Comparison of ENCODE assay signal across 22 cellular contexts in the genomic region with DNA sequence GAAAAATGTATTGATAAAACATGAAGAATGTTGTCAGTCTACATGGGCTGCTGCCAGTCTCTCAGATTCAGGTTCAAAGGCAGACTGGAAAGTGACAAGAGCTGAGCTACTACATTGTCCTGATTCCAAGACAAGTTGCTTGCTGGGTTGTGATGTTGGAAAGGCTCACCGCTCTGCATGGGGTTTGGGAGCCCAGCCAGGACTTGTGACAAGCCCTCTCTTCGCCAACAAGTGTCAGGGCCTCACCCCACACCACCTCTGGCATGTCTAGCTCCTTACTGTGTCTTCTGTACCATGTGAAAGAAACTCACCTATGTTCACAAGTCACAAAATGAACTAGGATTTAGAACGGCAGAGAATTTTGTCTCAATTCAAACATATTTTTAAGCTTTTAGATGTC. TPM values are rescaled to one million over a fixed set of nuclear protein-coding genes. Genes with fewer than 3 reads are reported as not detected.
DNase-seq lines count a peak whose midpoint lies in the region; ATAC-seq, FAIRE-seq and TF ChIP-seq lines count a peak whose summit lies in the region.
"Had no signal": no experiment of that assay in that cellular context is flagged by ENCODE, and none has a peak within 500 bp of the region (broad histone marks: within the 10 kb centered on the region; RNA-seq: fewer than 3 reads in every experiment).

No MANE protein-coding gene starts in this region.

- CTCF ChIA-PET in H1 (lab: Charles Lee; ENCODE audit: partially characterized antibody) = interaction anchor here (1.0 to 1.4 kb wide), 3 partner anchors 9 to 158 kb away, joined by 3 to 5 read pairs (median 3); no protein-coding TSS in a partner anchor

- no peaks in the 10 kb centered on the region for H4K20me1 ChIP-seq in GM23338 (replicated peaks; ENCODE audit: insufficient read depth)
- H4K20me1 ChIP-seq in H1 (replicated peaks in 1 of 2; ENCODE audit: control insufficient read depth in 1 of 2, insufficient read depth in 2 of 2, low read length in 2 of 2) = no peaks in the 10 kb centered on the region
- no peaks in the 10 kb centered on the region for H4K20me1 ChIP-seq in smooth muscle cell (ENCODE audit: low read depth)

- H2BK20ac ChIP-seq in H1 (ENCODE audit: low read length) = no peak overlapping the region

- no peak for TF ChIP-seq POLR2A in H1 (IDR thresholded peaks at IDR 0.05; ENCODE audit: control extremely low read depth in 1 of 2, low read depth in 2 of 2, low read length in 2 of 2)
- no peak for TF ChIP-seq POLR2A in prostate gland (IDR thresholded peaks at IDR 0.05)

- H3K27me3 ChIP-seq in GM23338 (ENCODE audit: insufficient read depth) (no peaks in the 10 kb centered on the region), H1 (replicated peaks in 1 of 4; ENCODE audit: control insufficient read depth in 3 of 4, extremely low read depth in 1 of 4, insufficient read depth in 3 of 4, low read length in 3 of 4) (no peaks in the 10 kb centered on the region), prostate gland (replicated peaks; ENCODE audit: insufficient read depth) (no peaks in the 10 kb centered on the region), smooth muscle cell (ENCODE audit: low read depth) (peaks cover 4% of the 10 kb centered on the region)
- H3K27me3 ChIP-seq: MG63 had no signal

- H4K91ac ChIP-seq in H1 (replicated peaks; ENCODE audit: insufficient read length, low read length) = no peak overlapping the region

- H2BK15ac ChIP-seq in H1 (ENCODE audit: low read length) = no peak overlapping the region

- H3K79me2 ChIP-seq in GM23338 (replicated peaks; ENCODE audit: insufficient read depth) (no peaks in the 10 kb centered on the region), H1 (ENCODE audit: control insufficient read depth in 1 of 2, insufficient read depth in 2 of 2, low read length in 2 of 2) (no peaks in the 10 kb centered on the region), smooth muscle cell (ENCODE audit: low read depth) (no peaks in the 10 kb centered on the region)

- no peak overlapping the region for H3K56ac ChIP-seq in H1 (replicated peaks; ENCODE audit: insufficient read length, low read depth, low read length)

- no peak for TF ChIP-seq RAD21 in H1 (IDR thresholded peaks at IDR 0.05 in 1 of 2, conservative IDR thresholded peaks at IDR 0.05 in 1 of 2; ENCODE audit: low read depth in 2 of 2, low read length in 2 of 2)

- TF ChIP-seq CTCF in GM23338 (conservative IDR thresholded peaks at IDR 0.05; ENCODE audit: low read depth in 2 of 2) = no peak
- TF ChIP-seq CTCF in H1 (IDR thresholded peaks at IDR 0.05; ENCODE audit: control extremely low read depth in 1 of 3, insufficient read depth in 1 of 3, low read depth in 1 of 3, low read length in 3 of 3) = no peak
- TF ChIP-seq CTCF in prostate gland (IDR thresholded peaks at IDR 0.05) = no peak
- no peak for TF ChIP-seq CTCF in smooth muscle cell (IDR thresholded peaks at IDR 0.05; ENCODE audit: borderline replicate concordance, insufficient read depth, poor library complexity, severe bottlenecking)

- no peaks in the 10 kb centered on the region for H3K36me3 ChIP-seq in GM23338 (ENCODE audit: insufficient read depth)
- H3K36me3 ChIP-seq in H1 (ENCODE audit: control insufficient read depth in 2 of 4, insufficient read depth in 4 of 4, low read length in 3 of 4) = no peaks in the 10 kb centered on the region
- H3K36me3 ChIP-seq in prostate gland = no peaks in the 10 kb centered on the region
- H3K36me3 ChIP-seq in smooth muscle cell (ENCODE audit: low read depth) = no peaks in the 10 kb centered on the region
- H3K36me3 ChIP-seq: MG63, SJCRH30 had no signal

- H2AFZ ChIP-seq in GM23338 = peak overlapping the region; percentile 52; the same call in 1 of the 2 replicates
- 0 out of 2 replicates have a peak overlapping the region, but pooled peaks have one; percentile 31 for H2AFZ ChIP-seq in H1 (ENCODE audit: low read length)
- H2AFZ ChIP-seq in smooth muscle cell (ENCODE audit: low read depth) = no peak overlapping the region

- no peak overlapping the region for H3K4me3 Mint-ChIP-seq in GM23338
- H3K4me3 Mint-ChIP-seq: CD4-positive, CD25-positive, alpha-beta regulatory T cell had no signal

- no peaks in the 10 kb centered on the region for H3K79me1 ChIP-seq in H1 (ENCODE audit: low read depth, low read length)

- H4K5ac ChIP-seq in H1 (ENCODE audit: insufficient read length, low read depth, low read length) = no peak overlapping the region

- no peak for ATAC-seq in GM23338
- ATAC-seq in left ventricle myocardium superior = peak; percentile 98
- no peak for ATAC-seq in GM18867 (IDR thresholded peaks at IDR 0.05; ENCODE audit: unreplicated experiment)

- H2BK120ac ChIP-seq in H1 (replicated peaks; ENCODE audit: low read depth, low read length) = no peak overlapping the region

- no peaks in the 10 kb centered on the region for H3K36me3 Mint-ChIP-seq in GM23338 (ENCODE audit: low read depth)
- H3K36me3 Mint-ChIP-seq: CD4-positive, CD25-positive, alpha-beta regulatory T cell had no signal

- intact Hi-C loops in left ventricle myocardium superior (cut with micrococcal nuclease) = no loop called here
- intact Hi-C loops in prostate gland (cut with DNase I) = no loop called here

- no peak overlapping the region for H4K8ac ChIP-seq in H1 (ENCODE audit: extremely low read depth, insufficient read depth, low read length)

- H3K9me3 Mint-ChIP-seq in GM23338 = no peaks in the 10 kb centered on the region

- TF ChIP-seq EP300 in H1 (IDR thresholded peaks at IDR 0.05; ENCODE audit: borderline replicate concordance in 1 of 2, low read depth in 2 of 2, low read length in 2 of 2) = no peak

- peaks cover 9% of the 10 kb centered on the region for H3K27me3 Mint-ChIP-seq in GM23338 (ENCODE audit: insufficient read depth, low read depth, poor library complexity)

- H3K4me3 ChIP-seq in GM23338 (no peak overlapping the region), H1 (ENCODE audit: extremely low read depth in 1 of 4, insufficient read depth in 2 of 4, low read depth in 3 of 4, low read length in 4 of 4) (no peak overlapping the region), prostate gland (no peak overlapping the region), smooth muscle cell (no peak overlapping the region)
- H3K4me3 ChIP-seq: A549, MG63, SJCRH30 had no signal

- WGBS in H1 (ENCODE audit: extremely low coverage in 1 of 2, insufficient coverage in 1 of 2, insufficient read length in 1 of 2, insufficient replicate concordance in 2 of 2, low coverage in 1 of 2, low lambda C conversion rate in 2 of 2, missing lambda C conversion rate in 1 of 2), 2 experiments = 79% methylated on average over 3 of the region's 3 CpGs; no CpG with 5 or more reads in 1 of the 2 experiments
- WGBS in prostate gland = 30% methylated on average over 3 of the region's 3 CpGs
- 83% methylated on average over 3 of the region's 3 CpGs for WGBS in smooth muscle cell (ENCODE audit: low lambda C conversion rate)

- no peak for DNase-seq in GM23338 (ENCODE audit: low spot score)
- no peak for DNase-seq in H1 (ENCODE audit: low read depth in 1 of 2, low spot score in 2 of 2)
- peak; percentile 60 for DNase-seq in left ventricle myocardium superior
- peak; percentile 12 for DNase-seq in prostate gland (ENCODE audit: low spot score)
- DNase-seq in smooth muscle cell (lab: John Stamatoyannopoulos, UW; ENCODE audit: unreplicated experiment) = no peak
- no peak for DNase-seq in DMS114 treated with DMSO at 0.1 percent for 48 hours (lab: John Stamatoyannopoulos, UW; ENCODE audit: unreplicated experiment)
- DNase-seq in NCI-H1092 treated with DMSO at 0.1 percent for 48 hours (lab: John Stamatoyannopoulos, UW) = no peak
- DNase-seq: CD4-positive, CD25-positive, alpha-beta regulatory T cell; DMS79; GOT3; Karpas-422; MG63; NCI-H1048; NCI-H1436; NCI-H1930; NCI-H2227 treated with DMSO at 0.1 percent for 48 hours; NCI-H510A; SJCRH30 had no signal

- 0 out of 2 replicates have a peak overlapping the region, but pooled peaks have one; percentile 18 for H2BK12ac ChIP-seq in H1 (ENCODE audit: low read depth, low read length)

- no peak overlapping the region for H3K14ac ChIP-seq in H1 (ENCODE audit: insufficient read length)

- H3K9me2 ChIP-seq in GM23338 (ENCODE audit: insufficient read depth) = no peaks in the 10 kb centered on the region

- no peaks in the 10 kb centered on the region for H3F3A ChIP-seq in GM23338 (replicated peaks; ENCODE audit: low read depth)
- no peaks in the 10 kb centered on the region for H3F3A ChIP-seq in smooth muscle cell (ENCODE audit: low read depth)

- H3K23me2 ChIP-seq in H1 (ENCODE audit: low read depth, low read length) = no peaks in the 10 kb centered on the region

- no peak overlapping the region for H3K23ac ChIP-seq in H1 (ENCODE audit: insufficient read length)

- H3K9me3 ChIP-seq in H1 (ENCODE audit: insufficient read depth in 2 of 2, low read depth in 1 of 2, low read length in 1 of 2) (no peaks in the 10 kb centered on the region), prostate gland (no peaks in the 10 kb centered on the region), smooth muscle cell (replicated peaks; ENCODE audit: low read depth) (no peaks in the 10 kb centered on the region)
- H3K9me3 ChIP-seq: A549, MG63, SJCRH30 had no signal

- POLR2A ChIA-PET in H1 (lab: Charles Lee; ENCODE audit: partially characterized antibody) = no interaction called here

- H2BK5ac ChIP-seq in H1 (ENCODE audit: low read depth, low read length) = no peak overlapping the region

- H3K27ac ChIP-seq in GM23338 (ENCODE audit: low read depth) (no peak overlapping the region), H1 (ENCODE audit: low read depth, low read length) (no peak overlapping the region), prostate gland (no peak overlapping the region), smooth muscle cell (ENCODE audit: low read depth) (no peak overlapping the region)
- H3K27ac ChIP-seq: A549, RWPE1, SJCRH30 had no signal

- H3K18ac ChIP-seq in H1 (ENCODE audit: extremely low read depth, low read length) = no peak overlapping the region

- H2AK5ac ChIP-seq in H1 (ENCODE audit: low read depth, low read length) = no peak overlapping the region

- no peaks in the 10 kb centered on the region for H3K4me1 Mint-ChIP-seq in GM23338
- H3K4me1 Mint-ChIP-seq: CD4-positive, CD25-positive, alpha-beta regulatory T cell had no signal

- no peak overlapping the region for H3K4ac ChIP-seq in H1 (replicated peaks; ENCODE audit: insufficient read length, low read depth, low read length)

- H3K4me1 ChIP-seq in GM23338 (ENCODE audit: insufficient read depth) (no peaks in the 10 kb centered on the region), H1 (replicated peaks in 1 of 4; ENCODE audit: control insufficient read depth in 3 of 4, insufficient read depth in 4 of 4, low read length in 3 of 4) (no peaks in the 10 kb centered on the region), prostate gland (replicated peaks) (no peaks in the 10 kb centered on the region), smooth muscle cell (ENCODE audit: low read depth) (no peaks in the 10 kb centered on the region)
- H3K4me1 ChIP-seq: A549, SJCRH30 had no signal

- FAIRE-seq in H1 (lab: Jason Lieb, UNC) = no peak
- FAIRE-seq: A549 had no signal

- H3K4me2 ChIP-seq in GM23338 = no peak overlapping the region
- H3K4me2 ChIP-seq in H1 (ENCODE audit: insufficient read depth in 1 of 2, low read depth in 2 of 2, low read length in 2 of 2) = no peak overlapping the region
- no peak overlapping the region for H3K4me2 ChIP-seq in smooth muscle cell
- H3K4me2 ChIP-seq: A549 had no signal

- H3K9ac ChIP-seq in H1 (replicated peaks in 1 of 4; ENCODE audit: extremely low read depth in 1 of 4, low read depth in 3 of 4, low read length in 3 of 4) (no peak overlapping the region), smooth muscle cell (ENCODE audit: low read depth) (no peak overlapping the region)

- no peak overlapping the region for H3K27ac Mint-ChIP-seq in GM23338
- H3K27ac Mint-ChIP-seq: CD4-positive, CD25-positive, alpha-beta regulatory T cell had no signal

RNA-seq across cellular contexts. Expression of a gene that starts 43.0 kb away (rescaled TPM):
- total RNA-seq in GM23338 (2014; rRNA removed; shearing (Covaris generic)) = 21.1 and 21.7 TPM in 2 replicates
- 15.9 and 18.8 TPM in 2 replicates for polyA plus RNA-seq in GM23338 (2016; fragmentation: Nextera tagmentation; extraction: Ambion mirVana)
- 16.3 and 19.1 TPM in 2 replicates for total RNA-seq in H1 (2021; fragmentation: NEBNext Ultra II Directional; extraction: Animal tissue kit (Norgen Biotek cat#: 25700))
- polyA plus RNA-seq in H1 (2011; rRNA removed) = 7.3 and 14.1 TPM in 2 replicates
- 12.0 TPM for polyA plus RNA-seq in H1 (2011; cell fraction: cytosol; rRNA removed)
- polyA plus RNA-seq in H1 (2011; cell fraction: nucleus; rRNA removed) = 4.2 TPM
- polyA plus RNA-seq in H1 (2012, experiment 1 of 2) = 11.6 to 20.1 TPM (median 12.1 TPM) in 4 replicates
- polyA plus RNA-seq in H1 (2012, experiment 2 of 2) = 2.3 TPM
- polyA plus RNA-seq in H1 (2013, experiment 1 of 2) = 11.2 TPM
- 10.2 TPM for polyA plus RNA-seq in H1 (2013, experiment 2 of 2)
- 3.2 and 4.7 TPM in 2 replicates for polyA minus RNA-seq in H1 (2011; rRNA and poly(A)+ RNA removed)
- 4.3 TPM for polyA minus RNA-seq in H1 (2011; cell fraction: cytosol; rRNA and poly(A)+ RNA removed)
- polyA minus RNA-seq in H1 (2011; cell fraction: nucleus; rRNA and poly(A)+ RNA removed) = 11.8 TPM
- not detected for total RNA-seq in left ventricle myocardium superior
- total RNA-seq in prostate gland = 1 to 10 TPM; 2.2 to 7.4 TPM
- 2.2 and 2.7 TPM in 2 replicates for total RNA-seq in smooth muscle cell
- 0.50 and 1.5 TPM in 2 replicates for polyA plus RNA-seq in smooth muscle cell
- total RNA-seq: CD4-positive, CD25-positive, alpha-beta regulatory T cell; SJCRH30 had no signal
- polyA plus RNA-seq: BJ; CD4-positive, CD25-positive, alpha-beta regulatory T cell had no signal

Comparison
In these comparisons a context has a peak if more than half of its experiments do, and no peak if none do; other contexts are left out.
1. DNase-seq: peak in left ventricle myocardium superior (single experiment) and prostate gland (single experiment); none in GM23338 (single experiment), H1 (0 of 2), smooth muscle cell (single experiment), DMS114 treated with DMSO at 0.1 percent for 48 hours (single experiment) and NCI-H1092 treated with DMSO at 0.1 percent for 48 hours (single experiment).